Comparison of ENCODE assay signal across 27 cellular contexts in the genomic region with DNA sequence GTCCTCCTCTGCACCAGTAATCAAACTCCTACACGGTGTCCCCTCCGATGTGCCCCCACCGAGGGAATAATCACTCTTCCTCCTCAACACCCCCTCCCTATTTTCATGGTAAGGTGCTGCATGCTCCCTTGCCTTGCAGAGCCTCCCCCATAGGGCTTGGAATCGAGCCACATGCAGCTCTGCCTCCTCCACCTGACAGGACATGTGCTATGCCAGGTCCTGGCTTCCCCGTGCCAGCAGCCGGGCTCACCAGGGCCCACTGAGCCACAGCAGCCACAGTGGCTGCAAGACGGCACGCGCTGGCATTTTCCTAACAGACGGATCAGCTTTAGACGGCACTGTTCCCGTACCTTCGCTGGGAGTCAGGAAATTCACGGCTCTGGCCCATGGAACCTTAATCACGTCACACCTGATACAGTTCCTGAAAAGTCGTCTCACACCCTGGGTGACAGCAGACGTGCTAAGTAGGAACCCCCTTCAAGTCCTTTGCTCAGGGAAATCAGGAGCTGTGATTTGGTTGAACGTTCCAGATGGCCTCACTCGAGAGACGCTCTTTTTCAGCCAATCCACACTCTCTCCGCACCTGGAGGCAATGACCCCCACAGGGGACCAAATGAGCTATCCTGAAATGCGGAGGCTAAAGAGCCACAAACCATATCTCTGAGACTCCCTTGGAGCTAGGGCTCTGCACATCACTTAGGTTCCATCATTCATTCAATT.
"Had no signal": no experiment of that assay in that cellular context is flagged by ENCODE, and none has a peak within 500 bp of the region (broad histone marks: within the 10 kb centered on the region; RNA-seq: fewer than 3 reads in every experiment).

No MANE protein-coding gene starts in this region.

- H3K4me1 ChIP-seq: body of pancreas, left lung, lower lobe of right lung, testis, transverse colon had no signal

- H3K36me3 ChIP-seq: cardiac muscle cell, left lung, lower lobe of right lung, neutrophil, transverse colon, WERI-Rb-1 had no signal

- H3K4me3 ChIP-seq: body of pancreas, cardiac muscle cell, coronary artery, left lung, lower lobe of right lung, smooth muscle cell, testis, transverse colon had no signal

- H3K9me3 ChIP-seq: body of pancreas, left lung, lower lobe of right lung, neutrophil, testis, transverse colon had no signal

- H3K4me2 ChIP-seq: smooth muscle cell had no signal

- H3K27ac ChIP-seq: body of pancreas, cardiac muscle cell, coronary artery, left lung, lower lobe of right lung, neutrophil, testis, transverse colon, WERI-Rb-1 had no signal

- ATAC-seq: activated naive CD4-positive, alpha-beta T cell treated with anti-CD3 and anti-CD28 coated beads, Interleukin-2, amount 50 U/mL, for 72 hours; activated T-cell treated with anti-CD3 and anti-CD28 coated beads, Interleukin-2, amount 50 U/mL, for 4 hours; activated T-helper 17 cell treated with anti-CD3 and anti-CD28 coated beads, Interleukin-2, amount 50 U/mL, for 72 hours; body of pancreas; esophagus mucosa; left lung; lower lobe of right lung had no signal

- DNase-seq: activated CD4-positive, alpha-beta memory T cell treated with anti-CD3 and anti-CD28 coated beads, Interleukin-2, amount 10 ng/mL, durations not matched to agents 7 days and 5 days; activated CD4-positive, alpha-beta T cell treated with anti-CD3 and anti-CD28 coated beads for 1 hour; activated CD4-positive, alpha-beta T cell treated with anti-CD3 and anti-CD28 coated beads, Interleukin-2, amount 10 ng/mL, durations not matched to agents 7 days and 5 days; activated gamma-delta T cell treated with Interleukin-2 at 50 U/mL for 16 hours; activated T-cell treated with anti-CD3 and anti-CD28 coated beads, Interleukin-2, amount 50 U/mL, for 4 hours; body of pancreas; foreskin fibroblast; hypothalamus; kidney glomerular epithelial cell; left lung; lower lobe of right lung; mesenchymal stem cell; stimulated activated CD4-positive, alpha-beta T cell treated with anti-CD3 and anti-CD28 coated beads, Interleukin-15, amount 100 ng/mL, for 24 hours; stimulated activated CD4-positive, alpha-beta T cell treated with anti-CD3 and anti-CD28 coated beads, Interleukin-2, amount 100 ng/mL, for 24 hours; stimulated activated naive CD4-positive, alpha-beta T cell; SW 1271; T1000; testis; transverse colon; WERI-Rb-1 had no signal

- H3K27me3 ChIP-seq: body of pancreas, cardiac muscle cell, left lung, neutrophil, testis, transverse colon had no signal
